ENCODE assay signal across 10 cellular contexts in the genomic region with DNA sequence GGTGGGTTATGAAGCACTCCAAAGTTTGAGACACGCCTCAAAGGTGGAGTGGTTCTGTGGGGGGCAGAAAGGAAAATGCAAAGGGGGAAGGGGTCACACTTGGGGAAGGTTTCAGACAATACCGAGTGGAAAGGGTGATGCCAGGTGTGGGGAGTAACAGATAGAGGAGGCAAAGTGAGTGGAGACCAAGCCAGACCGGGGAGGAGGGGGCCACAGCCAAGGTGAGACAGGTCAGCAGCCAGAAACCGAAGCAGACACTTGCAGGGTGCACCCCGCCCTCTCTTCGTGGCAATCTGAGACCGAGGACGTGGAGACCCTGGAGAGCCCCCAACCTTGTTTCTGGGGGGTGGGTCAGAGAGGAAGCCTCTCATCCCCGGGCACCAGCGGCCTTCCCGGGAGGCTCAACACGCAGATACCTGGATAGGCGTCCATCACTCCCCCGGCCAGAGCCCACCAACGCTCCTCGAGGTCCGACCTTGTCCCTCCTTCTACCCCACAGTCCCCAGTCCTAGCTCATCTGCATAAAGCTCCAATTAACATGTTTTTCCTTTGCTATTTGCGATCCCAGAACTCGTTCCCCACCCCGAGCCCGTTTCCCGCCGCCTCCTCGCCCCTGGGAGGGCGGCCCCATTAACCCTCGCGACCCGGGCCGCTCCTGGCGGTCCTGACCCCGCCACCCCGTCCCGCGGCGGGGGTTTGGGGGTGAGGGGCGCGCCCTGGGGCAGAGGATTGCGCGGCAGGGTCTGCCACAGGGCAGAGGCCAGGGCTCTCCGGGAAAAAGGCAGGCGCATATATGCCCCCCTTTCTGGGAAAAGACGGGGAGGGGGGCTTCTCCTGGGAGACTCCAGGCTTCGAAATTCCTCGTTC. TPM values are rescaled to one million over a fixed set of nuclear protein-coding genes. Genes with fewer than 3 reads are reported as not detected.
DNase-seq lines count a peak whose midpoint lies in the region; ATAC-seq and TF ChIP-seq lines count a peak whose summit lies in the region.
"Had no signal": no experiment of that assay in that cellular context is flagged by ENCODE, and none has a peak within 500 bp of the region (broad histone marks: within the 10 kb centered on the region; RNA-seq: fewer than 3 reads in every experiment).

No MANE protein-coding gene starts in this region.

- peak overlapping the region; percentile 74 for H3K4me3 Mint-ChIP-seq in endothelial cell (ENCODE audit: unreplicated experiment)

- H3K9ac ChIP-seq in BLaER1 (peak overlapping the region; percentile 89), neuronal stem cell (ENCODE audit: low read depth, low read length, poor library complexity) (peak overlapping the region; percentile 46)

- peak overlapping the region; percentile 75 for H3K23ac ChIP-seq in neuronal stem cell (ENCODE audit: low read depth, low read length, poor library complexity)

- H4K20me1 ChIP-seq in BLaER1: no peaks in the 10 kb centered on the region

- H3K9me3 Mint-ChIP-seq in endothelial cell (ENCODE audit: unreplicated experiment): no peaks in the 10 kb centered on the region

- DNase-seq in Jurkat, Clone E6-1 (ENCODE audit: low read depth, low spot score): no peak
- no peak for DNase-seq in endothelial cell (ENCODE audit: low spot score)
- no peak for DNase-seq in neuronal stem cell (ENCODE audit: low spot score)
- DNase-seq in GM13976 (ENCODE audit: low spot score): no peak
- no peak for DNase-seq in nucleus accumbens (lab: John Stamatoyannopoulos, UW)

- no peak overlapping the region for H2AK5ac ChIP-seq in neuronal stem cell (ENCODE audit: low read depth, low read length)

- no peak overlapping the region for H2BK15ac ChIP-seq in neuronal stem cell (ENCODE audit: low read length)

- H3K4me3 ChIP-seq in BLaER1: peak overlapping the region; percentile 71
- peak overlapping the region; percentile 45; the same call in 1 of the 2 replicates for H3K4me3 ChIP-seq in Jurkat, Clone E6-1 (ENCODE audit: low read length)
- peak overlapping the region; percentile 56 to 83 for H3K4me3 ChIP-seq in neuronal stem cell (ENCODE audit: low read length in 2 of 2)

- no peak overlapping the region for H3K4ac ChIP-seq in neuronal stem cell (ENCODE audit: low read length)

- TF ChIP-seq CTCF in endothelial cell (IDR thresholded peaks at IDR 0.05; ENCODE audit: unreplicated experiment) (no peak), GM13976 (IDR thresholded peaks at IDR 0.05; ENCODE audit: borderline replicate concordance, control extremely low read depth, extremely low read depth, insufficient read depth, missing control alignments) (no peak)

- H3K27me3 ChIP-seq in BLaER1 (no peaks in the 10 kb centered on the region), neuronal stem cell (ENCODE audit: control insufficient read depth in 3 of 3, insufficient read depth in 3 of 3, low read depth in 1 of 3, low read length in 3 of 3) (peaks cover 5 to 44% (median 8%) of the 10 kb centered on the region in 3 experiments)

- peaks cover 11% of the 10 kb centered on the region for H3K4me1 Mint-ChIP-seq in endothelial cell (ENCODE audit: unreplicated experiment)

- H3K27ac Mint-ChIP-seq in endothelial cell (ENCODE audit: unreplicated experiment): no peak overlapping the region

- H2BK12ac ChIP-seq in neuronal stem cell (ENCODE audit: low read length): no peak overlapping the region

- H3K9me3 ChIP-seq in BLaER1 (no peaks in the 10 kb centered on the region), neuronal stem cell (replicated peaks in 1 of 2; ENCODE audit: control insufficient read depth in 2 of 2, insufficient read depth in 1 of 2, low read depth in 1 of 2, low read length in 2 of 2) (no peaks in the 10 kb centered on the region)
- H3K9me3 ChIP-seq: tibial nerve had no signal

- no peak overlapping the region for H3K14ac ChIP-seq in neuronal stem cell (ENCODE audit: low read length)

- in situ Hi-C loops in GM13976 (cut with MboI; ENCODE audit: low sequenced_read_pairs, unreplicated experiment): no loop called here

- peak overlapping the region; percentile 95 for H3K18ac ChIP-seq in neuronal stem cell (ENCODE audit: low read length)

- H3K27ac ChIP-seq in BLaER1: peak overlapping the region; percentile 97
- H3K27ac ChIP-seq in neuronal stem cell (replicated peaks; ENCODE audit: low read length): no peak overlapping the region
- H3K27ac ChIP-seq: tibial nerve had no signal

- no peaks in the 10 kb centered on the region for H3K36me3 Mint-ChIP-seq in endothelial cell (ENCODE audit: low read depth, unreplicated experiment)

- peaks cover 21% of the 10 kb centered on the region for H3K27me3 Mint-ChIP-seq in endothelial cell (ENCODE audit: unreplicated experiment)

- H4K8ac ChIP-seq in neuronal stem cell (ENCODE audit: low read depth, low read length): no peak overlapping the region

- H4K91ac ChIP-seq in neuronal stem cell (ENCODE audit: low read depth, low read length, poor library complexity): no peak overlapping the region

- H3K4me2 ChIP-seq in BLaER1 (peak overlapping the region; percentile 99), neuronal stem cell (ENCODE audit: insufficient read depth, low read length, poor library complexity, severe bottlenecking) (peak overlapping the region; percentile 99)

- H3K36me3 ChIP-seq in BLaER1: peaks cover 22% of the 10 kb centered on the region
- no peaks in the 10 kb centered on the region for H3K36me3 ChIP-seq in neuronal stem cell (replicated peaks in 1 of 2; ENCODE audit: control insufficient read depth in 2 of 2, insufficient read depth in 2 of 2, low read length in 2 of 2)

- no peak for ATAC-seq in GM19452 (IDR thresholded peaks at IDR 0.05; ENCODE audit: unreplicated experiment)
- ATAC-seq in GM19035 (IDR thresholded peaks at IDR 0.05; ENCODE audit: unreplicated experiment): no peak

- WGBS in neuronal stem cell (ENCODE audit: extremely low coverage in 2 of 2, insufficient read length in 2 of 2, insufficient replicate concordance in 1 of 2), 2 donors: no CpG with 5 or more reads among the region's 44 CpGs

- H2BK5ac ChIP-seq in neuronal stem cell (ENCODE audit: low read length): peak overlapping the region; percentile 26

- peak overlapping the region; percentile 98 for H2AFZ ChIP-seq in neuronal stem cell (ENCODE audit: low read length)

- peak overlapping the region; percentile 64 for H2BK120ac ChIP-seq in neuronal stem cell (ENCODE audit: low read depth, low read length)

- H3K4me1 ChIP-seq in BLaER1 (peaks cover 84% of the 10 kb centered on the region), neuronal stem cell (ENCODE audit: control insufficient read depth in 2 of 2, insufficient read depth in 1 of 2, low read depth in 1 of 2, low read length in 2 of 2) (peaks cover 12 to 25% of the 10 kb centered on the region in 2 donors)

- no peaks in the 10 kb centered on the region for H3K79me1 ChIP-seq in neuronal stem cell (ENCODE audit: low read depth, low read length)

RNA-seq across cellular contexts. Expression of a gene that starts 21.8 kb away (rescaled TPM):
- polyA plus RNA-seq in Jurkat, Clone E6-1 (2012; ENCODE audit: insufficient read depth, insufficient read length): 6.1 TPM
- total RNA-seq in endothelial cell (ENCODE audit: unreplicated experiment): 0.62 TPM
- 6.6 TPM for polyA plus RNA-seq in neuronal stem cell (2013, experiment 1 of 2)
- 6.8 TPM for polyA plus RNA-seq in neuronal stem cell (2013, experiment 2 of 2)

RNA-seq across cellular contexts. Expression of a gene that starts 33.4 kb away (rescaled TPM):
- 23.7 TPM for polyA plus RNA-seq in Jurkat, Clone E6-1 (2012; ENCODE audit: insufficient read depth, insufficient read length)
- total RNA-seq in endothelial cell (ENCODE audit: unreplicated experiment): 10.4 TPM
- polyA plus RNA-seq in neuronal stem cell (2013, experiment 1 of 2): 0.63 TPM
- 0.73 TPM for polyA plus RNA-seq in neuronal stem cell (2013, experiment 2 of 2)

RNA-seq across cellular contexts. Expression of a gene that starts 48.4 kb away (rescaled TPM):
- polyA plus RNA-seq in Jurkat, Clone E6-1 (2012; ENCODE audit: insufficient read depth, insufficient read length): 229 TPM
- total RNA-seq in endothelial cell (ENCODE audit: unreplicated experiment): 60.2 TPM
- 61.5 TPM for polyA plus RNA-seq in neuronal stem cell (2013, experiment 1 of 2)
- 58.6 TPM for polyA plus RNA-seq in neuronal stem cell (2013, experiment 2 of 2)

RNA-seq across cellular contexts. Expression of a gene that starts 55.2 kb away (rescaled TPM):
- 91.5 TPM for polyA plus RNA-seq in Jurkat, Clone E6-1 (2012; ENCODE audit: insufficient read depth, insufficient read length)
- 17.5 TPM for total RNA-seq in endothelial cell (ENCODE audit: unreplicated experiment)
- polyA plus RNA-seq in neuronal stem cell (2013, experiment 1 of 2): 9.6 TPM
- polyA plus RNA-seq in neuronal stem cell (2013, experiment 2 of 2): 9.1 TPM

RNA-seq across cellular contexts. Expression of a gene that starts 55.2 kb away (rescaled TPM):
- not detected for polyA plus RNA-seq in Jurkat, Clone E6-1 (2012; ENCODE audit: insufficient read depth, insufficient read length)
- 45.2 TPM for total RNA-seq in endothelial cell (ENCODE audit: unreplicated experiment)
- 0.26 TPM for polyA plus RNA-seq in neuronal stem cell (2013, experiment 1 of 2)
- 0.18 TPM for polyA plus RNA-seq in neuronal stem cell (2013, experiment 2 of 2)
- total RNA-seq: glomerular endothelial cell, tibial nerve had no signal
